In genomic region chr1:112708002-112708448, GRCh38 we compare ENCODE assay signal across 10 cellular contexts. TPM values are rescaled to one million over a fixed set of nuclear protein-coding genes. Genes with fewer than 3 reads are reported as not detected.
A peak's percentile ranks its signal among the peaks of the same experiment; 100 is the strongest.
DNase-seq lines count a peak whose midpoint lies in the region; ATAC-seq and TF ChIP-seq lines count a peak whose summit lies in the region.
"Had no signal": no experiment of that assay in that cellular context is flagged by ENCODE, and none has a peak within 500 bp of the region (broad histone marks: within the 10 kb centered on the region; RNA-seq: fewer than 3 reads in every experiment).

No MANE protein-coding gene starts in this region.

- H3K27me3 ChIP-seq in gastroesophageal sphincter = no peaks in the 10 kb centered on the region
- peaks cover 0 to 5% (median 0%) of the 10 kb centered on the region in 7 donors for H3K27me3 ChIP-seq in spleen (replicated peaks in 1 of 7)

- peak overlapping the region; percentile 87 for H3K4me3 Mint-ChIP-seq in activated CD4-positive, alpha-beta T cell treated with anti-CD3 and anti-CD28 coated beads, Interleukin-2, amount 10 ng/mL, durations not matched to agents 24 days and 14 days
- peak overlapping the region; percentile 70 to 87 (median 84) for H3K4me3 Mint-ChIP-seq in T-cell

- CTCF ChIA-PET in T-cell (lab: Charles Lee) = interaction anchor here (0.6 to 1.9 kb wide), 12 partner anchors 8 to 365 kb away, joined by 3 to 7 read pairs (median 3); partner anchors contain the start of genes LRIG2 (in 1 of the 2), MOV10 (in 1 of the 2) and ST7L (in 1 of the 2)

- TF ChIP-seq EP300 in gastroesophageal sphincter (IDR thresholded peaks at IDR 0.05) = no peak

- H3K9me3 ChIP-seq in gastroesophageal sphincter (no peaks in the 10 kb centered on the region), spleen (no peaks in the 10 kb centered on the region)
- H3K9me3 ChIP-seq: left lung had no signal

- peaks cover 0 to 8% of the 10 kb centered on the region in 2 donors for H3K36me3 ChIP-seq in gastroesophageal sphincter
- peaks cover 0 to 12% (median under 1%) of the 10 kb centered on the region in 6 donors for H3K36me3 ChIP-seq in spleen

- H3K27ac ChIP-seq in gastroesophageal sphincter = peak overlapping the region in 3 of 4 donors; percentile 93 to 100 (median 96)
- peak overlapping the region in 3 of 8 donors; percentile 95 to 97 (median 96) for H3K27ac ChIP-seq in spleen

- intact Hi-C loops in activated CD4-positive, alpha-beta T cell treated with anti-CD3 and anti-CD28 coated beads, Interleukin-2, amount 10 ng/mL, durations not matched to agents 24 days and 14 days (cut with micrococcal nuclease) = loop anchor here (5.0 kb wide), 2 partner anchors 684 to 1104 kb away; partner anchors contain the start of genes MAGI3 and RSBN1
- intact Hi-C loops in spleen (cut with DNase I; ENCODE audit: low total_unique reads) = loop anchor here (5.0 kb wide), 2 partner anchors 201 to 316 kb away; partner anchors contain the start of gene WNT2B

- no peak for DNase-seq in activated CD4-positive, alpha-beta T cell treated with anti-CD3 and anti-CD28 coated beads, Interleukin-2, amount 10 ng/mL, durations not matched to agents 24 days and 14 days
- no peak for DNase-seq in activated CD4-positive, alpha-beta T cell treated with anti-CD3 and anti-CD28 coated beads for 4 hours
- no peak for DNase-seq in T-cell
- peak; percentile 71 for DNase-seq in spleen
- DNase-seq in inferior parietal cortex (ENCODE audit: extremely low spot score) = no peak
- no peak for DNase-seq in left lobe of liver (ENCODE audit: low spot score)

- no peak overlapping the region for H3K27ac Mint-ChIP-seq in activated CD4-positive, alpha-beta T cell treated with anti-CD3 and anti-CD28 coated beads, Interleukin-2, amount 10 ng/mL, durations not matched to agents 24 days and 14 days
- peak overlapping the region in 1 of 2 donors; percentile 21 for H3K27ac Mint-ChIP-seq in T-cell
- H3K27ac Mint-ChIP-seq: activated naive CD4-positive, alpha-beta T cell treated with anti-CD3 and anti-CD28 coated beads for 36 hours had no signal

- POLR2A ChIA-PET in T-cell (lab: Charles Lee) = no interaction called here

- 68 to 73% methylated on average over 3 to 6 of the region's 6 CpGs for WGBS in gastroesophageal sphincter (ENCODE audit: low coverage in 1 of 2), 2 donors
- 76 to 85% (median 80%) methylated on average over 6 of the region's 6 CpGs for WGBS in spleen, 5 donors

- peaks cover 29% of the 10 kb centered on the region for H3K27me3 Mint-ChIP-seq in activated CD4-positive, alpha-beta T cell treated with anti-CD3 and anti-CD28 coated beads, Interleukin-2, amount 10 ng/mL, durations not matched to agents 24 days and 14 days
- no peaks in the 10 kb centered on the region for H3K27me3 Mint-ChIP-seq in T-cell

- no peak for ATAC-seq in T-cell (replicated peaks in 1 of 4)
- ATAC-seq in gastroesophageal sphincter = no peak
- ATAC-seq in HG02642 (IDR thresholded peaks at IDR 0.05; ENCODE audit: poor library complexity, unreplicated experiment) = no peak
- ATAC-seq in left lobe of liver = no peak

- H3K4me1 Mint-ChIP-seq in activated CD4-positive, alpha-beta T cell treated with anti-CD3 and anti-CD28 coated beads, Interleukin-2, amount 10 ng/mL, durations not matched to agents 24 days and 14 days = peaks cover 48% of the 10 kb centered on the region
- peaks cover 27 to 39% (median 28%) of the 10 kb centered on the region in 3 donors for H3K4me1 Mint-ChIP-seq in T-cell

- H3K4me3 ChIP-seq in gastroesophageal sphincter = no peak overlapping the region
- no peak overlapping the region for H3K4me3 ChIP-seq in spleen

- peaks cover 0 to 39% (median 21%) of the 10 kb centered on the region in 3 donors for H3K4me1 ChIP-seq in gastroesophageal sphincter
- peaks cover 24 to 49% (median 43%) of the 10 kb centered on the region in 6 donors for H3K4me1 ChIP-seq in spleen

- TF ChIP-seq CTCF in gastroesophageal sphincter (IDR thresholded peaks at IDR 0.05) (no peak), spleen (IDR thresholded peaks at IDR 0.05 in 8 of 11, conservative IDR thresholded peaks at IDR 0.05 in 3 of 11) (no peak)

- TF ChIP-seq POLR2A in gastroesophageal sphincter (IDR thresholded peaks at IDR 0.05) (no peak), spleen (IDR thresholded peaks at IDR 0.05) (no peak)

- H3K36me3 Mint-ChIP-seq in activated CD4-positive, alpha-beta T cell treated with anti-CD3 and anti-CD28 coated beads, Interleukin-2, amount 10 ng/mL, durations not matched to agents 24 days and 14 days (ENCODE audit: low read depth) = peaks cover 3% of the 10 kb centered on the region
- H3K36me3 Mint-ChIP-seq in T-cell = no peaks in the 10 kb centered on the region

- no peaks in the 10 kb centered on the region for H3K9me3 Mint-ChIP-seq in activated CD4-positive, alpha-beta T cell treated with anti-CD3 and anti-CD28 coated beads, Interleukin-2, amount 10 ng/mL, durations not matched to agents 24 days and 14 days
- H3K9me3 Mint-ChIP-seq in T-cell = no peaks in the 10 kb centered on the region
- H3K9me3 Mint-ChIP-seq: activated naive CD4-positive, alpha-beta T cell treated with anti-CD3 and anti-CD28 coated beads for 36 hours had no signal

RNA-seq across cellular contexts. Expression of gene RHOC, which starts 1.1 kb away (rescaled TPM):
- total RNA-seq in activated CD4-positive, alpha-beta T cell treated with anti-CD3 and anti-CD28 coated beads, Interleukin-2, amount 10 ng/mL, durations not matched to agents 24 days and 14 days = 48.5 and 53.4 TPM in 2 replicates
- total RNA-seq in T-cell = 10 to 100 TPM in 3 of 5 donors, 1 to 10 TPM in 2; 6.0 to 33.2 (median 12.1) TPM
- total RNA-seq in gastroesophageal sphincter = 100 to 1,000 TPM; 183 to 354 (median 240) TPM
- total RNA-seq in spleen = 100 to 1,000 TPM; 125 to 292 (median 210) TPM
- 100 to 1,000 TPM; 120 to 323 (median 153) TPM for polyA plus RNA-seq in spleen
- 55.3 TPM for total RNA-seq in left lobe of liver

RNA-seq across cellular contexts. Expression of gene PPM1J, which starts 7.1 kb away (rescaled TPM):
- 1.2 and 1.4 TPM in 2 replicates for total RNA-seq in activated CD4-positive, alpha-beta T cell treated with anti-CD3 and anti-CD28 coated beads, Interleukin-2, amount 10 ng/mL, durations not matched to agents 24 days and 14 days
- total RNA-seq in T-cell = under 1 TPM; 0.15 to 0.77 (median 0.38) TPM
- total RNA-seq in gastroesophageal sphincter = 1 to 10 TPM in 2 of 4 donors, under 1 TPM in 2; 0.35 to 2.8 (median 1.7) TPM
- 1 to 10 TPM in 5 of 7 donors, under 1 TPM in 2; 0.51 to 1.8 (median 1.3) TPM for total RNA-seq in spleen
- polyA plus RNA-seq in spleen = 1 to 10 TPM; 1.3 to 1.9 (median 1.5) TPM
- 0.33 TPM for total RNA-seq in left lobe of liver

RNA-seq across cellular contexts. Expression of gene MOV10, which starts 33.6 kb away (rescaled TPM):
- total RNA-seq in activated CD4-positive, alpha-beta T cell treated with anti-CD3 and anti-CD28 coated beads, Interleukin-2, amount 10 ng/mL, durations not matched to agents 24 days and 14 days = 70.7 and 76.7 TPM in 2 replicates
- total RNA-seq in T-cell = 100 to 1,000 TPM in 1 of 5 donors, 10 to 100 TPM in 4; 71.0 to 103 (median 86.1) TPM
- total RNA-seq in gastroesophageal sphincter = 10 to 100 TPM; 13.4 to 25.3 (median 18.8) TPM
- total RNA-seq in spleen = 10 to 100 TPM; 45.5 to 92.3 (median 60.2) TPM
- 10 to 100 TPM; 23.5 to 62.5 (median 50.8) TPM for polyA plus RNA-seq in spleen
- 44.3 TPM for total RNA-seq in left lobe of liver
